In the genomic region with DNA sequence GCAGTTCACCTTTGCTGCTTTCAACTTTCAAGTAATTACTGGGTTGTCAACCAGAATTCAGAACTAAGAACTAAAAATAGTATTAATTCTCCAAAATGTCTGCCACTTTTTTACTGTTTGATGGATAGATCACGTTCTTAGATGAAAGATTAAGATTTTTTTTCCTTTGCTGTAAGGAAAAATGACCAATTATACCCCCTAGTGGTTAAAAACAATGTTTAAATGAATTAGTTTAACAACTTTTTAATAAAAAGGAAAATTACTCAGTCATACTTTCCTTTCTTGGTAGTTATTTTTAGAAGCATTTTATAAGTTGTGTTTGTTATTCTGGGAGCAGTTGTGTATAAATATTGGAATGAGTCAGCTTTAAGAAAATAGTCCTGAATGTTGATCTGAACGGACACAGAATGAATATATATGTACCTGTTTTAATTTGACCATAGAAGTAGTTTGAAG, we compare ENCODE assay signal across 10 cellular contexts. TPM values are rescaled to one million over a fixed set of nuclear protein-coding genes. Genes with fewer than 3 reads are reported as not detected.
DNase-seq lines count a peak whose midpoint lies in the region; ATAC-seq and TF ChIP-seq lines count a peak whose summit lies in the region.
"Had no signal": no experiment of that assay in that cellular context is flagged by ENCODE, and none has a peak within 500 bp of the region (broad histone marks: within the 10 kb centered on the region; RNA-seq: fewer than 3 reads in every experiment).

No MANE protein-coding gene starts in this region.

- peaks cover 0 to 17% of the 10 kb centered on the region in 2 experiments; a peak in 1 of 3 replicates for H3K36me3 ChIP-seq in HEK293 (ENCODE audit: control insufficient read depth in 2 of 2, insufficient read depth in 1 of 2, low read length in 2 of 2)

- peaks cover 3% of the 10 kb centered on the region for H3K4me1 ChIP-seq in HEK293 (ENCODE audit: control insufficient read depth, insufficient read depth, low read length)

- H3K27ac ChIP-seq in HEK293 (ENCODE audit: extremely low read depth, low read depth, low read length), result no peak overlapping the region

- POLR2A ChIA-PET in HEK293 (lab: Yijun Ruan, JAX), result no interaction called here
- POLR2A ChIA-PET in activated naive CD8-positive, alpha-beta T cell treated with anti-CD3 and anti-CD28 coated beads, Interleukin-2, amount 10 ng/mL, durations not matched to agents 7 days and 5 days (lab: Charles Lee), result interaction anchor here (1.1 kb wide), 1 partner anchor 100 kb away, joined by 3 read pairs; a partner anchor contains a TSS
- POLR2A ChIA-PET in activated CD4-positive, alpha-beta T cell treated with anti-CD3 and anti-CD28 coated beads, Interleukin-2, amount 10 ng/mL, durations not matched to agents 7 days and 5 days (lab: Charles Lee), result no interaction called here

- H3K27ac Mint-ChIP-seq in activated naive CD8-positive, alpha-beta T cell treated with anti-CD3 and anti-CD28 coated beads, Interleukin-2, amount 10 ng/mL, durations not matched to agents 7 days and 5 days, result no peak overlapping the region
- no peak overlapping the region for H3K27ac Mint-ChIP-seq in activated CD4-positive, alpha-beta T cell treated with anti-CD3 and anti-CD28 coated beads, Interleukin-2, amount 10 ng/mL, durations not matched to agents 7 days and 5 days

- peaks cover 44% of the 10 kb centered on the region for H3K4me1 Mint-ChIP-seq in activated naive CD8-positive, alpha-beta T cell treated with anti-CD3 and anti-CD28 coated beads, Interleukin-2, amount 10 ng/mL, durations not matched to agents 7 days and 5 days
- peaks cover 65% of the 10 kb centered on the region for H3K4me1 Mint-ChIP-seq in activated CD4-positive, alpha-beta T cell treated with anti-CD3 and anti-CD28 coated beads, Interleukin-2, amount 10 ng/mL, durations not matched to agents 7 days and 5 days

- DNase-seq in AG10803 (ENCODE audit: low read depth) (peak; percentile 20), lung microvascular endothelial cell (ENCODE audit: low read depth in 2 of 2) (peak; percentile 48 to 52), SW480 (ENCODE audit: low spot score) (no peak)
- no peak for DNase-seq in activated naive CD8-positive, alpha-beta T cell treated with anti-CD3 and anti-CD28 coated beads, Interleukin-2, amount 10 ng/mL, durations not matched to agents 7 days and 5 days
- DNase-seq in activated CD4-positive, alpha-beta T cell treated with anti-CD3 and anti-CD28 coated beads, Interleukin-2, amount 10 ng/mL, durations not matched to agents 7 days and 5 days, result no peak
- DNase-seq: activated effector memory CD4-positive, alpha-beta T cell treated with Interleukin-2 at 50 U/mL for 16 hours; NCI-H1436 had no signal

- H3K4me3 Mint-ChIP-seq in activated naive CD8-positive, alpha-beta T cell treated with anti-CD3 and anti-CD28 coated beads, Interleukin-2, amount 10 ng/mL, durations not matched to agents 7 days and 5 days, result peak overlapping the region; percentile 0
- H3K4me3 Mint-ChIP-seq in activated CD4-positive, alpha-beta T cell treated with anti-CD3 and anti-CD28 coated beads, Interleukin-2, amount 10 ng/mL, durations not matched to agents 7 days and 5 days, result no peak overlapping the region

- no peaks in the 10 kb centered on the region for H3K27me3 Mint-ChIP-seq in activated naive CD8-positive, alpha-beta T cell treated with anti-CD3 and anti-CD28 coated beads, Interleukin-2, amount 10 ng/mL, durations not matched to agents 7 days and 5 days
- H3K27me3 Mint-ChIP-seq in activated CD4-positive, alpha-beta T cell treated with anti-CD3 and anti-CD28 coated beads, Interleukin-2, amount 10 ng/mL, durations not matched to agents 7 days and 5 days, result no peaks in the 10 kb centered on the region

- TF ChIP-seq CTCF in AG10803 (conservative IDR thresholded peaks at IDR 0.05; ENCODE audit: low read length), result peak; percentile 48
- no peak for TF ChIP-seq CTCF in HEK293 (tag by site-specific recombination; IDR thresholded peaks at IDR 0.05)

- no peak for ATAC-seq in activated naive CD8-positive, alpha-beta T cell treated with anti-CD3 and anti-CD28 coated beads, Interleukin-2, amount 10 ng/mL, durations not matched to agents 7 days and 5 days (ENCODE audit: low read depth)
- no peak for ATAC-seq in HG02852 (IDR thresholded peaks at IDR 0.05; ENCODE audit: unreplicated experiment)
- no peak for ATAC-seq in esophagus mucosa

- CTCF ChIA-PET in HEK293 (lab: Yijun Ruan, JAX), result interaction anchor here (1.0 to 1.8 kb wide), 3 partner anchors 10 to 69 kb away, joined by 3 to 7 read pairs (median 4); no protein-coding TSS in a partner anchor
- CTCF ChIA-PET in activated CD4-positive, alpha-beta T cell treated with anti-CD3 and anti-CD28 coated beads, Interleukin-2, amount 10 ng/mL, durations not matched to agents 7 days and 5 days (lab: Charles Lee), result interaction anchor here (1.4 to 2.3 kb wide), 3 partner anchors 10 to 13 kb away, joined by 3 to 8 read pairs (median 5); no protein-coding TSS in a partner anchor

- H3K9me3 ChIP-seq in HEK293 (ENCODE audit: control insufficient read depth, insufficient read depth, low read depth, low read length), result no peaks in the 10 kb centered on the region

- peaks cover 47% of the 10 kb centered on the region for H3K36me3 Mint-ChIP-seq in activated naive CD8-positive, alpha-beta T cell treated with anti-CD3 and anti-CD28 coated beads, Interleukin-2, amount 10 ng/mL, durations not matched to agents 7 days and 5 days
- H3K36me3 Mint-ChIP-seq in activated CD4-positive, alpha-beta T cell treated with anti-CD3 and anti-CD28 coated beads, Interleukin-2, amount 10 ng/mL, durations not matched to agents 7 days and 5 days (ENCODE audit: low read depth), result peaks cover 58% of the 10 kb centered on the region

- peaks cover 12% of the 10 kb centered on the region for H3K9me3 Mint-ChIP-seq in activated naive CD8-positive, alpha-beta T cell treated with anti-CD3 and anti-CD28 coated beads, Interleukin-2, amount 10 ng/mL, durations not matched to agents 7 days and 5 days
- peaks cover 17% of the 10 kb centered on the region for H3K9me3 Mint-ChIP-seq in activated CD4-positive, alpha-beta T cell treated with anti-CD3 and anti-CD28 coated beads, Interleukin-2, amount 10 ng/mL, durations not matched to agents 7 days and 5 days

- H3K4me3 ChIP-seq in AG10803 (ENCODE audit: low read length), result no peak overlapping the region
- H3K4me3 ChIP-seq in HEK293 (ENCODE audit: low read depth, low read length), result no peak overlapping the region

TF ChIP-seq in HEK293, 187 proteins besides CTCF, POLR2A, EP300 and RAD21 (continues in another document):
- TF ChIP-seq, protein P1, sequence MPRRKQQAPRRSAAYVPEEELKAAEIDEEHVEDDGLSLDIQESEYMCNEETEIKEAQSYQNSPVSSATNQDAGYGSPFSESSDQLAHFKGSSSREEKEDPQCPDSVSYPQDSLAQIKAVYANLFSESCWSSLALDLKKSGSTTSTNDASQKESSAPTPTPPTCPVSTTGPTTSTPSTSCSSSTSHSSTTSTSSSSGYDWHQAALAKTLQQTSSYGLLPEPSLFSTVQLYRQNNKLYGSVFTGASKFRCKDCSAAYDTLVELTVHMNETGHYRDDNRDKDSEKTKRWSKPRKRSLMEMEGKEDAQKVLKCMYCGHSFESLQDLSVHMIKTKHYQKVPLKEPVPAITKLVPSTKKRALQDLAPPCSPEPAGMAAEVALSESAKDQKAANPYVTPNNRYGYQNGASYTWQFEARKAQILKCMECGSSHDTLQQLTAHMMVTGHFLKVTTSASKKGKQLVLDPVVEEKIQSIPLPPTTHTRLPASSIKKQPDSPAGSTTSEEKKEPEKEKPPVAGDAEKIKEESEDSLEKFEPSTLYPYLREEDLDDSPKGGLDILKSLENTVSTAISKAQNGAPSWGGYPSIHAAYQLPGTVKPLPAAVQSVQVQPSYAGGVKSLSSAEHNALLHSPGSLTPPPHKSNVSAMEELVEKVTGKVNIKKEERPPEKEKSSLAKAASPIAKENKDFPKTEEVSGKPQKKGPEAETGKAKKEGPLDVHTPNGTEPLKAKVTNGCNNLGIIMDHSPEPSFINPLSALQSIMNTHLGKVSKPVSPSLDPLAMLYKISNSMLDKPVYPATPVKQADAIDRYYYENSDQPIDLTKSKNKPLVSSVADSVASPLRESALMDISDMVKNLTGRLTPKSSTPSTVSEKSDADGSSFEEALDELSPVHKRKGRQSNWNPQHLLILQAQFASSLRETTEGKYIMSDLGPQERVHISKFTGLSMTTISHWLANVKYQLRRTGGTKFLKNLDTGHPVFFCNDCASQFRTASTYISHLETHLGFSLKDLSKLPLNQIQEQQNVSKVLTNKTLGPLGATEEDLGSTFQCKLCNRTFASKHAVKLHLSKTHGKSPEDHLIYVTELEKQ (tag by site-specific recombination; IDR thresholded peaks at IDR 0.05; ENCODE audit: borderline replicate concordance), result no peak
- TF ChIP-seq, protein P2, sequence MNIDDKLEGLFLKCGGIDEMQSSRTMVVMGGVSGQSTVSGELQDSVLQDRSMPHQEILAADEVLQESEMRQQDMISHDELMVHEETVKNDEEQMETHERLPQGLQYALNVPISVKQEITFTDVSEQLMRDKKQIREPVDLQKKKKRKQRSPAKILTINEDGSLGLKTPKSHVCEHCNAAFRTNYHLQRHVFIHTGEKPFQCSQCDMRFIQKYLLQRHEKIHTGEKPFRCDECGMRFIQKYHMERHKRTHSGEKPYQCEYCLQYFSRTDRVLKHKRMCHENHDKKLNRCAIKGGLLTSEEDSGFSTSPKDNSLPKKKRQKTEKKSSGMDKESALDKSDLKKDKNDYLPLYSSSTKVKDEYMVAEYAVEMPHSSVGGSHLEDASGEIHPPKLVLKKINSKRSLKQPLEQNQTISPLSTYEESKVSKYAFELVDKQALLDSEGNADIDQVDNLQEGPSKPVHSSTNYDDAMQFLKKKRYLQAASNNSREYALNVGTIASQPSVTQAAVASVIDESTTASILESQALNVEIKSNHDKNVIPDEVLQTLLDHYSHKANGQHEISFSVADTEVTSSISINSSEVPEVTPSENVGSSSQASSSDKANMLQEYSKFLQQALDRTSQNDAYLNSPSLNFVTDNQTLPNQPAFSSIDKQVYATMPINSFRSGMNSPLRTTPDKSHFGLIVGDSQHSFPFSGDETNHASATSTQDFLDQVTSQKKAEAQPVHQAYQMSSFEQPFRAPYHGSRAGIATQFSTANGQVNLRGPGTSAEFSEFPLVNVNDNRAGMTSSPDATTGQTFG (tag by site-specific recombination; IDR thresholded peaks at IDR 0.05; ENCODE audit: borderline replicate concordance), result no peak
- TF ChIP-seq ZFHX2 (tag by site-specific recombination; conservative IDR thresholded peaks at IDR 0.05) (no peak), ZNF521 (tag by site-specific recombination; IDR thresholded peaks at IDR 0.05) (no peak), ZNF2 (tag by site-specific recombination; IDR thresholded peaks at IDR 0.05) (peak; percentile 23; the same call in 1 of the 2 replicates), ZBTB21 (tag by site-specific recombination; IDR thresholded peaks at IDR 0.05) (no peak), ZFP69B (tag by site-specific recombination; IDR thresholded peaks at IDR 0.05) (no peak)

RNA-seq across cellular contexts. Expression of a gene that starts 4.6 kb away (rescaled TPM):
- total RNA-seq in activated naive CD8-positive, alpha-beta T cell treated with anti-CD3 and anti-CD28 coated beads, Interleukin-2, amount 10 ng/mL, durations not matched to agents 7 days and 5 days, result 10 to 100 TPM; 58.4 to 59.7 TPM
- total RNA-seq in lung microvascular endothelial cell (87.0 and 116 TPM in 2 replicates), esophagus mucosa (57.5 TPM)
- 10 to 100 TPM; 79.2 to 87.9 TPM for total RNA-seq in activated CD4-positive, alpha-beta T cell treated with anti-CD3 and anti-CD28 coated beads, Interleukin-2, amount 10 ng/mL, durations not matched to agents 7 days and 5 days

Comparison
In these comparisons a context has a peak if more than half of its experiments do, and no peak if none do; other contexts are left out.
1. DNase-seq: peak in AG10803 (single experiment) and lung microvascular endothelial cell (2 of 2); none in activated naive CD8-positive, alpha-beta T cell treated with anti-CD3 and anti-CD28 coated beads, Interleukin-2, amount 10 ng/mL, durations not matched to agents 7 days and 5 days (single experiment), SW480 (single experiment) and activated CD4-positive, alpha-beta T cell treated with anti-CD3 and anti-CD28 coated beads, Interleukin-2, amount 10 ng/mL, durations not matched to agents 7 days and 5 days (single experiment).